8 cellular contexts compared by ENCODE assay signal in the genomic region with DNA sequence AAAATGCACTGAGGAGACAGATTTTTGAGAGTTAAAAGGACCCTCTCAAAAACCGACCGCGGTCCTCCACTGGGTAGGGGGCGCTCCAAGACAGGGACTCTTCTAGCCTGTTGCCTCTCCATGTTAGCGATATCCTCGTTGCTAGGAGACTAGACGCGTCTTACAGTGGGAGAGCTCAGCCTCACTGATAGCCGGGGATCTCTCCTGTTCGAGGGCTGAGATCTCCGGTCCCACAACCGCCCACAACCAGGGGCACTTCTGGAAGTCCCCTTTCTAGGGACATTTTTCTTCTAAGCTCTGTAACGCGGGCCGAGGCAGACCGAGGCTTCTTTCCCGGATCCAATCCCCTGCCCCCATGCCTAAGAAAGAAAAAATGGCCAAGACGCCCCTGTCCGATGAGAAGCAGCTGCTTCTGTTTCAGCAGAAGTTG. TPM values are rescaled to one million over a fixed set of nuclear protein-coding genes. Genes with fewer than 3 reads are reported as not detected.
A peak's percentile ranks its signal among the peaks of the same experiment; 100 is the strongest.
DNase-seq lines count a peak whose midpoint lies in the region; ATAC-seq and TF ChIP-seq lines count a peak whose summit lies in the region.

No MANE protein-coding gene starts in this region.

- peak overlapping the region; percentile 88 for H2AFZ ChIP-seq in hepatocyte

- H3K9me2 ChIP-seq in hepatocyte (replicated peaks; ENCODE audit: insufficient read depth) = no peaks in the 10 kb centered on the region

- H3K4me3 ChIP-seq in hepatocyte (no peak overlapping the region), retinal pigment epithelial cell (ENCODE audit: low read length) (peak overlapping the region; percentile 68), aorta (ENCODE audit: low read length in 2 of 2) (no peak overlapping the region)

- H3K27ac ChIP-seq in hepatocyte (no peak overlapping the region), aorta (ENCODE audit: low read depth in 1 of 2, low read length in 2 of 2) (no peak overlapping the region)

- H3K27me3 ChIP-seq in hepatocyte (no peaks in the 10 kb centered on the region), aorta (ENCODE audit: control insufficient read depth in 1 of 2, insufficient read depth in 2 of 2, low read length in 1 of 2) (no peaks in the 10 kb centered on the region)

- no peaks in the 10 kb centered on the region for H4K20me1 ChIP-seq in hepatocyte (ENCODE audit: insufficient read depth, poor library complexity, severe bottlenecking)

- 5% methylated on average over 19 of the region's 19 CpGs for WGBS in hepatocyte (ENCODE audit: low lambda C conversion rate, missing lambda C conversion rate)
- WGBS in aorta, 2 donors = 0 to 1% methylated on average over 19 of the region's 19 CpGs

- no peaks in the 10 kb centered on the region for H3K9me3 ChIP-seq in hepatocyte (ENCODE audit: low read depth)
- no peaks in the 10 kb centered on the region for H3K9me3 ChIP-seq in aorta (ENCODE audit: control insufficient read depth, low read length)

- H3K4me2 ChIP-seq in hepatocyte = peak overlapping the region; percentile 85

- no peaks in the 10 kb centered on the region for H3K79me2 ChIP-seq in hepatocyte

- TF ChIP-seq CTCF in hepatocyte (IDR thresholded peaks at IDR 0.05; ENCODE audit: poor library complexity) (peak; percentile 87), retinal pigment epithelial cell (conservative IDR thresholded peaks at IDR 0.05; ENCODE audit: low read depth, low read length) (peak; percentile 84)

- peak; percentile 66 for DNase-seq in CMK (ENCODE audit: low read depth)
- DNase-seq in NAMALWA (ENCODE audit: low spot score) = peak; percentile 94
- DNase-seq in T-helper 1 cell = peak; percentile 53 to 80 (median 75)
- DNase-seq in amygdala (lab: John Stamatoyannopoulos, UW) = peak in 45 of 56 donors; percentile 12 to 76 (median 48)
- peak; percentile 92 for DNase-seq in hepatocyte (ENCODE audit: low spot score)
- DNase-seq in retinal pigment epithelial cell (ENCODE audit: low read depth) = peak; percentile 62
- peak; percentile 90 to 94 for DNase-seq in aorta

- intact Hi-C loops in aorta (cut with DNase I) = no loop called here

- no peaks in the 10 kb centered on the region for H3K36me3 ChIP-seq in hepatocyte (replicated peaks; ENCODE audit: insufficient read depth, low read depth)
- no peaks in the 10 kb centered on the region for H3K36me3 ChIP-seq in aorta (ENCODE audit: control insufficient read depth in 1 of 2, insufficient read depth in 2 of 2, low read length in 1 of 2)

- H3K4me1 ChIP-seq in hepatocyte (ENCODE audit: insufficient read depth) = peaks cover 9% of the 10 kb centered on the region
- H3K4me1 ChIP-seq in aorta (ENCODE audit: control insufficient read depth in 1 of 2, insufficient read depth in 2 of 2, low read length in 2 of 2) = no peaks in the 10 kb centered on the region

- peak; percentile 83 for ATAC-seq in GM21737 (IDR thresholded peaks at IDR 0.05; ENCODE audit: unreplicated experiment)
- ATAC-seq in aorta (ENCODE audit: low FRiP score) = peak; percentile 90

RNA-seq across cellular contexts. Expression of gene FKBP11, which starts 21.3 kb away (rescaled TPM):
- total RNA-seq in hepatocyte = 30.4 and 37.8 TPM in 2 replicates
- polyA plus RNA-seq in hepatocyte = 201 and 232 TPM in 2 replicates
- 10 to 100 TPM; 35.7 to 41.4 TPM for total RNA-seq in aorta
- 10 to 100 TPM; 14.3 to 51.3 TPM for polyA plus RNA-seq in aorta

RNA-seq across cellular contexts. Expression of gene RND1, which starts 38.3 kb away (rescaled TPM):
- total RNA-seq in hepatocyte = 25.8 and 39.1 TPM in 2 replicates
- 78.5 and 99.1 TPM in 2 replicates for polyA plus RNA-seq in hepatocyte
- 1 to 10 TPM; 3.7 TPM for total RNA-seq in aorta
- under 1 TPM; 0.56 to 0.88 TPM for polyA plus RNA-seq in aorta

RNA-seq across cellular contexts. Expression of gene DDX23, which starts 52.0 kb away (rescaled TPM):
- total RNA-seq in hepatocyte = 73.1 and 74.8 TPM in 2 replicates
- 41.7 and 46.5 TPM in 2 replicates for polyA plus RNA-seq in hepatocyte
- 10 to 100 TPM; 52.2 to 77.2 TPM for total RNA-seq in aorta
- 10 to 100 TPM; 25.9 to 48.1 TPM for polyA plus RNA-seq in aorta

RNA-seq across cellular contexts. Expression of gene ARF3, which starts 53.3 kb away (rescaled TPM):
- total RNA-seq in hepatocyte (67.7 and 71.3 TPM in 2 replicates), aorta (100 to 1,000 TPM; 153 to 155 TPM)
- polyA plus RNA-seq in hepatocyte (57.6 and 61.6 TPM in 2 replicates), aorta (10 to 100 TPM; 65.3 to 65.5 TPM)
